Comparison of ENCODE assay signal across 18 cellular contexts in genomic region chr6:129923520-129923919, GRCh38.
DNase-seq lines count a peak whose midpoint lies in the region; ATAC-seq and TF ChIP-seq lines count a peak whose summit lies in the region.
"Had no signal": no experiment of that assay in that cellular context is flagged by ENCODE, and none has a peak within 500 bp of the region (broad histone marks: within the 10 kb centered on the region; RNA-seq: fewer than 3 reads in every experiment).

No MANE protein-coding gene starts in this region.

- no peaks in the 10 kb centered on the region for H3K27me3 ChIP-seq in ACC112 (ENCODE audit: insufficient read depth, low read length)
- H3K27me3 ChIP-seq: Peyer's patch, tibial artery had no signal

- H3K27ac ChIP-seq in ACC112 (ENCODE audit: low read depth, low read length) = no peak overlapping the region
- H3K27ac ChIP-seq: Peyer's patch, tibial artery had no signal

- H3K4me1 ChIP-seq in ACC112 (ENCODE audit: control insufficient read depth, insufficient read depth, low read length, unreplicated experiment) = peaks cover 5% of the 10 kb centered on the region
- H3K4me1 ChIP-seq: Peyer's patch, tibial artery had no signal

- intact Hi-C loops in sciatic nerve (cut with DNase I) = no loop called here

- H3K36me3 ChIP-seq in ACC112 (ENCODE audit: insufficient read depth, low read length) = no peaks in the 10 kb centered on the region
- H3K36me3 ChIP-seq: HAP-1, Peyer's patch, tibial artery had no signal

- TF ChIP-seq CTCF in fibroblast of the aortic adventitia (IDR thresholded peaks at IDR 0.05; ENCODE audit: insufficient read depth, low read length) = no peak

- ATAC-seq in GM19351 (IDR thresholded peaks at IDR 0.05; ENCODE audit: unreplicated experiment) (peak; percentile 80), sciatic nerve (no peak), GM21717 (IDR thresholded peaks at IDR 0.05; ENCODE audit: unreplicated experiment) (no peak)
- ATAC-seq in activated CD4-positive, CD25-positive, alpha-beta regulatory T cell treated with anti-CD3 and anti-CD28 coated beads, Interleukin-2, amount 50 U/mL, for 24 hours = no peak
- ATAC-seq: activated CD8-positive, alpha-beta T cell treated with anti-CD3 and anti-CD28 coated beads for 36 hours had no signal

- H3K4me3 ChIP-seq in ACC112 (ENCODE audit: low read depth, low read length) = no peak overlapping the region
- H3K4me3 ChIP-seq in fibroblast of the aortic adventitia (ENCODE audit: low read depth, low read length) = no peak overlapping the region
- H3K4me3 ChIP-seq: HAP-1, Peyer's patch, tibial artery had no signal

- H2AFZ ChIP-seq in ACC112 (ENCODE audit: low read length, unreplicated experiment) = peak overlapping the region; percentile 54

- H3K79me2 ChIP-seq in ACC112 (ENCODE audit: control insufficient read depth, insufficient read depth, low read length, unreplicated experiment) = no peaks in the 10 kb centered on the region

- peak; percentile 15 for DNase-seq in OCI-M1 (lab: John Stamatoyannopoulos, UW)
- peak; percentile 37 for DNase-seq in fibroblast of the aortic adventitia (ENCODE audit: low read depth)
- no peak for DNase-seq in NCI-H1092 treated with DMSO at 0.1 percent for 48 hours (lab: John Stamatoyannopoulos, UW)
- no peak for DNase-seq in sciatic nerve (ENCODE audit: low spot score)
- DNase-seq: ACHN; activated CD8-positive, alpha-beta T cell treated with anti-CD3 and anti-CD28 coated beads for 36 hours; activated effector memory CD4-positive, alpha-beta T cell treated with Interleukin-2 at 50 U/mL for 16 hours; NCI-H1436; NCI-H510A; occipital lobe; Peyer's patch; stimulated activated CD4-positive, alpha-beta T cell treated with anti-CD3 and anti-CD28 coated beads, Interleukin-15, amount 100 ng/mL, for 24 hours; tibial artery had no signal

Comparison
In these comparisons a context has a peak if more than half of its experiments do, and no peak if none do; other contexts are left out.
1. DNase-seq: peak in OCI-M1 (single experiment) and fibroblast of the aortic adventitia (single experiment); none in NCI-H1092 treated with DMSO at 0.1 percent for 48 hours (single experiment) and sciatic nerve (single experiment).